ENCODE assay signal across 20 cellular contexts in the genomic region with DNA sequence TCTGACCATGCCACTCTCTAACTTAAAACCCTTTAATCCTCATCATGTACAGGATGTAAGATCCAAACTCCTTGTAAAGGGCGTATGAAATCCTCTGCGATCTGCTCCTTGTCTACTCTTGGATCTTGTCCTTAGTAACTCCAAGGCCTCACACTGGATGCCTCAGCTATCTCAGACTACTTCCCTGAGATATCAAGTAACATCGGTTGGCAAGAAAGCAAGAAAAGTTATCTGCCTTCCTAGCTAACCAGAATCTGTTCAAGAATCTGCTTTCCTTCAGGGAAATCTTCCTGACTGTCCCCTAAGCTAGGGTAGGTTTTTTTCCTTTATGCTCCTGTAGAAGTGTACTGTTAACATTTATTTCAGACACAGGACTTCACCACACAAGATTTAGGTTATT.
DNase-seq lines count a peak whose midpoint lies in the region; ATAC-seq and TF ChIP-seq lines count a peak whose summit lies in the region.
"Had no signal": no experiment of that assay in that cellular context is flagged by ENCODE, and none has a peak within 500 bp of the region (broad histone marks: within the 10 kb centered on the region; RNA-seq: fewer than 3 reads in every experiment).

No MANE protein-coding gene starts in this region.

- no peak overlapping the region for H3K4me3 Mint-ChIP-seq in HFFc6
- H3K4me3 Mint-ChIP-seq in stimulated activated naive B cell treated with anti-CD40 and anti-IgM and Interleukin-4, amounts not matched to agents 10 μg/mL and 1 μg/mL and 100 μg/mL, for 72 hours, result no peak overlapping the region
- H3K4me3 Mint-ChIP-seq: B cell, naive B cell had no signal

- H3K36me3 ChIP-seq in WERI-Rb-1 (no peaks in the 10 kb centered on the region), heart left ventricle (peaks cover 0 to 9% (median 0%) of the 10 kb centered on the region in 9 donors)
- H3K36me3 ChIP-seq: adrenal gland, prostate gland had no signal

- H3K9me3 ChIP-seq in WERI-Rb-1 (ENCODE audit: severe bottlenecking), result no peaks in the 10 kb centered on the region
- no peaks in the 10 kb centered on the region for H3K9me3 ChIP-seq in heart left ventricle
- H3K9me3 ChIP-seq: adrenal gland, prostate gland had no signal

- ATAC-seq in stimulated activated naive B cell treated with anti-CD40 and anti-IgM and Interleukin-4, amounts not matched to agents 10 μg/mL and 1 μg/mL and 100 μg/mL, for 72 hours (replicated peaks), result no peak
- ATAC-seq in GM19397 (IDR thresholded peaks at IDR 0.05; ENCODE audit: unreplicated experiment) (no peak), heart left ventricle (no peak)

- peaks cover 13% of the 10 kb centered on the region for H3K4me1 Mint-ChIP-seq in HFFc6 (ENCODE audit: low read depth)
- H3K4me1 Mint-ChIP-seq in stimulated activated naive B cell treated with anti-CD40 and anti-IgM and Interleukin-4, amounts not matched to agents 10 μg/mL and 1 μg/mL and 100 μg/mL, for 72 hours, result peaks cover 13 to 22% of the 10 kb centered on the region in 2 donors

- H3K4me3 ChIP-seq in WERI-Rb-1 (ENCODE audit: low read depth, low read length) (no peak overlapping the region), fibroblast of the aortic adventitia (ENCODE audit: low read depth, low read length) (no peak overlapping the region), heart left ventricle (no peak overlapping the region)
- H3K4me3 ChIP-seq: adrenal gland, prostate gland, smooth muscle cell had no signal

- peaks cover 0 to 16% (median 0%) of the 10 kb centered on the region in 12 donors for H3K4me1 ChIP-seq in heart left ventricle
- H3K4me1 ChIP-seq: prostate gland had no signal

- intact Hi-C loops in cardiac septum (cut with DNase I) (no loop called here), heart left ventricle (cut with DNase I) (no loop called here)

- TF ChIP-seq CTCF in HFFc6 (IDR thresholded peaks at IDR 0.05) (no peak), WERI-Rb-1 (IDR thresholded peaks at IDR 0.05; ENCODE audit: low read depth, low read length) (no peak), fibroblast of the aortic adventitia (IDR thresholded peaks at IDR 0.05; ENCODE audit: insufficient read depth, low read length) (no peak), heart left ventricle (IDR thresholded peaks at IDR 0.05) (no peak)

- H3K9me3 Mint-ChIP-seq in HFFc6, result no peaks in the 10 kb centered on the region
- H3K9me3 Mint-ChIP-seq in stimulated activated naive B cell treated with anti-CD40 and anti-IgM and Interleukin-4, amounts not matched to agents 10 μg/mL and 1 μg/mL and 100 μg/mL, for 72 hours, result no peaks in the 10 kb centered on the region
- H3K9me3 Mint-ChIP-seq: naive B cell had no signal

- H3K27ac ChIP-seq in WERI-Rb-1 (no peak overlapping the region), heart left ventricle (no peak overlapping the region)
- H3K27ac ChIP-seq: adrenal gland, prostate gland had no signal

- no peaks in the 10 kb centered on the region for H3K27me3 ChIP-seq in WERI-Rb-1 (ENCODE audit: insufficient read depth, low read depth, severe bottlenecking)
- no peaks in the 10 kb centered on the region for H3K27me3 ChIP-seq in heart left ventricle
- H3K27me3 ChIP-seq: adrenal gland had no signal

- no peaks in the 10 kb centered on the region for H3K27me3 Mint-ChIP-seq in HFFc6 (ENCODE audit: insufficient read depth)
- no peaks in the 10 kb centered on the region for H3K27me3 Mint-ChIP-seq in stimulated activated naive B cell treated with anti-CD40 and anti-IgM and Interleukin-4, amounts not matched to agents 10 μg/mL and 1 μg/mL and 100 μg/mL, for 72 hours
- H3K27me3 Mint-ChIP-seq: B cell, naive B cell had no signal

- DNase-seq in HFFc6, result no peak
- peak; percentile 16 for DNase-seq in WERI-Rb-1
- peak; percentile 51 for DNase-seq in fibroblast of the aortic adventitia (ENCODE audit: low read depth)
- DNase-seq in stimulated activated naive B cell treated with anti-CD40 and anti-IgM and Interleukin-4, amounts not matched to agents 10 μg/mL and 1 μg/mL and 100 μg/mL, for 72 hours, result no peak
- no peak for DNase-seq in cardiac septum (ENCODE audit: low spot score)
- DNase-seq in heart left ventricle, result no peak
- DNase-seq: activated CD4-positive, alpha-beta T cell treated with anti-CD3 and anti-CD28 coated beads for 1 hour; activated effector memory CD4-positive, alpha-beta T cell treated with Interleukin-2 at 50 U/mL for 16 hours; adrenal gland; GF-D8; Kasumi-1; naive B cell; NCI-H1417 treated with DMSO at 0.1 percent for 48 hours; NCI-H748 treated with DMSO at 0.1 percent for 48 hours; stimulated activated CD4-positive, alpha-beta T cell treated with anti-CD3 and anti-CD28 coated beads, Interleukin-4, amount 100 ng/mL, for 4 hours; T1000 had no signal

- TF ChIP-seq POLR2A in heart left ventricle (IDR thresholded peaks at IDR 0.05), result no peak

- peak overlapping the region; percentile 53; the same call in 1 of the 2 replicates for H3K27ac Mint-ChIP-seq in HFFc6
- H3K27ac Mint-ChIP-seq in stimulated activated naive B cell treated with anti-CD40 and anti-IgM and Interleukin-4, amounts not matched to agents 10 μg/mL and 1 μg/mL and 100 μg/mL, for 72 hours, result peak overlapping the region; percentile 47
- H3K27ac Mint-ChIP-seq: B cell had no signal

- peaks cover 18% of the 10 kb centered on the region; the same call in 1 of the 2 replicates for H3K36me3 Mint-ChIP-seq in HFFc6 (ENCODE audit: low read depth)
- peaks cover 19 to 31% of the 10 kb centered on the region in 2 donors for H3K36me3 Mint-ChIP-seq in stimulated activated naive B cell treated with anti-CD40 and anti-IgM and Interleukin-4, amounts not matched to agents 10 μg/mL and 1 μg/mL and 100 μg/mL, for 72 hours

- WGBS in heart left ventricle, 4 donors, result 56 to 65% (median 62%) methylated on average over 3 of the region's 3 CpGs

Comparison
In these comparisons a context has a peak if more than half of its experiments do, and no peak if none do; other contexts are left out.
1. DNase-seq: peak in WERI-Rb-1 (single experiment) and fibroblast of the aortic adventitia (single experiment); none in HFFc6 (single experiment), stimulated activated naive B cell treated with anti-CD40 and anti-IgM and Interleukin-4, amounts not matched to agents 10 μg/mL and 1 μg/mL and 100 μg/mL, for 72 hours (single experiment), cardiac septum (single experiment) and heart left ventricle (0 of 5).